ENCODE assay signal across 1 cellular context in genomic region chr5:149325894-149326293, GRCh38.
TF ChIP-seq lines count a peak whose summit lies in the region.

No MANE protein-coding gene starts in this region.

TF ChIP-seq in K562, 482 proteins besides CTCF, POLR2A, EP300 and RAD21:
- TF ChIP-seq CEBPZ (IDR thresholded peaks at IDR 0.05; ENCODE audit: borderline replicate concordance, low read depth, low read length) (no peak), FOXJ3 (CRISPR knock-in tag; IDR thresholded peaks at IDR 0.05) (no peak), MGA (IDR thresholded peaks at IDR 0.05) (no peak), BRF2 (IDR thresholded peaks at IDR 0.05; ENCODE audit: borderline replicate concordance, insufficient read depth, insufficient read length) (no peak)
